In the genomic region with DNA sequence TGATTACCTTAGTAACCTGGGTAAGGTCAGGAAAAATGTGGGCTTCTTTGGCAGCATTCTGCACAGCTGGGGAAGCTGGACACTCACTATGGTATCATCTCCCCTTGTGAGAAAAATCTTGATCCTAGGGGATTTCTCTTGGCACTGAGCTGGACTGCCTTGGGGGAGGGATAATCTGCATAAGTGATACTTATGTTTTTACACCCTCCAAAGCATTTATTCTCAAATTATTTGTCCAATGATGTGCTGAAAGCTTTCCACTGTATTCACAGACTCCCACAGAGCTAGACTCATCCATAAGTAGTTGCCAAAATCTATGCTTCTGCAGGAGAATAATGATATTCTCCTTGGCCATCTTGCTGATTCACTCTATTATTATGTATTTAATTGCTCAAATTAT, we compare ENCODE assay signal across 21 cellular contexts.
"Had no signal": no experiment of that assay in that cellular context is flagged by ENCODE, and none has a peak within 500 bp of the region (broad histone marks: within the 10 kb centered on the region; RNA-seq: fewer than 3 reads in every experiment).

No MANE protein-coding gene starts in this region.

- H3K27me3 ChIP-seq: colonic mucosa, esophagus squamous epithelium, gastrocnemius medialis, heart right ventricle, left lung had no signal

- H3K9me3 ChIP-seq: colonic mucosa, gastrocnemius medialis had no signal

- H3K4me1 ChIP-seq: colonic mucosa, esophagus squamous epithelium, gastrocnemius medialis, heart right ventricle, left lung, lower lobe of right lung had no signal

- DNase-seq: colonic mucosa; cortex of kidney; effector CD8-positive, alpha-beta T cell; effector memory CD8-positive, alpha-beta T cell; endodermal cell; erythroblast; esophagus squamous epithelium; foreskin fibroblast; foreskin melanocyte; gastrocnemius medialis; glutamatergic neuron; head of caudate nucleus; heart right ventricle; hippocampal formation; left cardiac atrium; left lung; left ventricle myocardium superior; lower lobe of right lung; mesenchymal stem cell; mucosa of descending colon had no signal

- H3K36me3 ChIP-seq: colonic mucosa, esophagus squamous epithelium, gastrocnemius medialis, heart right ventricle, left lung, lower lobe of right lung had no signal

- H3K4me3 ChIP-seq: colonic mucosa, esophagus squamous epithelium, gastrocnemius medialis, heart right ventricle, left lung, lower lobe of right lung, mucosa of descending colon had no signal

- H3K27ac ChIP-seq: colonic mucosa, epithelial cell of prostate, esophagus squamous epithelium, gastrocnemius medialis, heart right ventricle, left lung, lower lobe of right lung had no signal
